Comparison of ENCODE assay signal across 8 cellular contexts in the genomic region with DNA sequence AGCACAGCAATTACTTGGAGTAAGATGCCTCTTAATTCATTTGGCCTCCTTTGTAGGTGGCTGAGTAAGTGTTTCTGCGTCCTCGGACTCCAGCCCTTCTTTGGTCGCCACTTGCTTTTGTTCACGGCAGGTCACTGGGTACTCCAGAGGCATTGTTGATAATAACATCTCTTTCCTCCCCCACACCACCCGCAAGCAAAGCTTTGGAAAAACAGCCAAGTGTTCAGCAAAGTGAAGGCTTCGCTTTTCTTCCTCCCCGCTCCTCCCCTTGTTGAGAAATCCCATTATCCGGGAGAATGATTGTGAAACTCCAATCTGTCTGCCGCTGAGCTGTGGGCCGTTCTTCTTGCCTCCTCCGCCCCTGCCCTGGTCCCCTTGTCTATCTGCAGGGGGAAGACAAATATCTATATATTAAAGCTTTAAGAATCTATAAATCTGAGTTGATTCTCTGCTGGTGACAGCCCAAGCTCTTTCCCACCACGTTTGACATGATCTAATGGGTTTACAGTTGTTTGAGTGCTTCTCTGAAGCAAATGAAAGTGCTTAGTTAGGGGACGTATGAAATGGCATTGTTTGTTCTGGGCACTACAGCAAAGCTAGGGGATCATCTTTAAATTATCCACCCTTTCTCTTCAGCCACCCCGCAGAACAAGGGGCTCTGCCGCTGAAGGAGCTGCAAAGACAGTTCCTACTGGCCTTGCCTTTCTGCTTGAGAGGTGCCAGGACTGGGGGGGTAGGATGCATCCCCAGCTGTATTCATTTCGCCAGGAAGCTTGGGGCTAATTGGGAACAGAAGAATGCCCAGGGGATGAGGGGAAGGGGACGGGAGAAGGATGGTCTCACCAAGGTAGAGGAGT.
DNase-seq lines count a peak whose midpoint lies in the region; ATAC-seq and TF ChIP-seq lines count a peak whose summit lies in the region.
"Had no signal": no experiment of that assay in that cellular context is flagged by ENCODE, and none has a peak within 500 bp of the region (broad histone marks: within the 10 kb centered on the region; RNA-seq: fewer than 3 reads in every experiment).

No MANE protein-coding gene starts in this region.

- H4K91ac ChIP-seq in IMR-90 (ENCODE audit: insufficient read depth, low read depth, low read length), result peak overlapping the region; percentile 29

- H4K8ac ChIP-seq in IMR-90 (ENCODE audit: low read depth in 2 of 2, low read length in 2 of 2), result peak overlapping the region; percentile 21 to 61; a peak in 2 of 4 replicates

- H3K4ac ChIP-seq in IMR-90 (ENCODE audit: low read depth, low read length), result peak overlapping the region; percentile 78

- H3K4me1 ChIP-seq in IMR-90 (ENCODE audit: control insufficient read depth, insufficient read depth, low read length), result peaks cover 5% of the 10 kb centered on the region
- H3K4me1 ChIP-seq in left ventricle myocardium inferior, result peaks cover 37% of the 10 kb centered on the region
- H3K4me1 ChIP-seq in smooth muscle cell (ENCODE audit: low read depth), result peaks cover 40% of the 10 kb centered on the region

- TF ChIP-seq POLR2A in IMR-90 (IDR thresholded peaks at IDR 0.05; ENCODE audit: low read depth, low read length), result no peak

- H3K27ac ChIP-seq in IMR-90 (ENCODE audit: insufficient read depth, low read length) (peak overlapping the region; percentile 75; the same call in 1 of the 2 replicates), SK-N-MC (no peak overlapping the region), left ventricle myocardium inferior (replicated peaks) (peak overlapping the region; percentile 73), smooth muscle cell (ENCODE audit: low read depth) (peak overlapping the region; percentile 73)
- H3K27ac ChIP-seq: neutrophil had no signal

- TF ChIP-seq RAD21 in IMR-90 (IDR thresholded peaks at IDR 0.05; ENCODE audit: low read length), result no peak

- POLR2A ChIA-PET in IMR-90 (lab: Charles Lee; ENCODE audit: unreplicated experiment), result interaction anchor here (0.6 kb wide), 1 partner anchor 321 kb away, joined by 4 read pairs; no protein-coding TSS in a partner anchor

- intact Hi-C loops in IMR-90 (cut with micrococcal nuclease) (loop anchor here (5.0 kb wide), 2 partner anchors 321 to 336 kb away; a partner anchor contains a TSS), left ventricle myocardium inferior (cut with micrococcal nuclease) (no loop called here)

- peak overlapping the region; percentile 62 for H3K18ac ChIP-seq in IMR-90 (ENCODE audit: low read depth, low read length)

- peaks cover 6% of the 10 kb centered on the region for H3F3A ChIP-seq in smooth muscle cell (ENCODE audit: low read depth)

- ATAC-seq in IMR-90 (ENCODE audit: low read depth) (peak; percentile 92), HG03469 (IDR thresholded peaks at IDR 0.05; ENCODE audit: unreplicated experiment) (no peak), HG03175 (IDR thresholded peaks at IDR 0.05; ENCODE audit: unreplicated experiment) (no peak), GM19455 (IDR thresholded peaks at IDR 0.05; ENCODE audit: unreplicated experiment) (no peak)

- peak overlapping the region; percentile 44; the same call in 1 of the 3 replicates for H2BK15ac ChIP-seq in IMR-90 (ENCODE audit: low read depth, low read length)

- H3K79me1 ChIP-seq in IMR-90 (ENCODE audit: low read depth in 1 of 2, low read length in 2 of 2), result 0 out of 4 replicates have a peak, but pooled peaks cover 0 to 5% of the 10 kb centered on the region in 2 experiments

- CTCF ChIA-PET in IMR-90 (lab: Yijun Ruan, JAX), result interaction anchor here (1.1 to 1.7 kb wide), 4 partner anchors 20 to 335 kb away, joined by 4 to 5 read pairs (median 4); no protein-coding TSS in a partner anchor

- no TSS peak for BruUV-seq in IMR-90 (replicated peaks; lab: Mats Ljungman, UMichigan)

- H3K9ac ChIP-seq in IMR-90 (ENCODE audit: low read depth, low read length) (peak overlapping the region; percentile 57), SK-N-MC (ENCODE audit: insufficient read length) (no peak overlapping the region), smooth muscle cell (ENCODE audit: low read depth) (peak overlapping the region; percentile 54)

- peak overlapping the region; percentile 70 for H3K23ac ChIP-seq in IMR-90 (ENCODE audit: low read depth, low read length)

- DNase-seq in IMR-90 (peak; percentile 70), SK-N-MC (ENCODE audit: low read depth, low spot score) (no peak), left ventricle myocardium inferior (peak; percentile 35), smooth muscle cell (lab: John Stamatoyannopoulos, UW; ENCODE audit: unreplicated experiment) (no peak)

- peak overlapping the region; percentile 19 for H4K5ac ChIP-seq in IMR-90 (ENCODE audit: low read depth, low read length)

- H4K20me1 ChIP-seq in IMR-90 (ENCODE audit: insufficient read depth, low read length) (no peaks in the 10 kb centered on the region), smooth muscle cell (ENCODE audit: low read depth) (no peaks in the 10 kb centered on the region)

- H3K14ac ChIP-seq in IMR-90 (replicated peaks; ENCODE audit: low read depth, low read length), result peak overlapping the region; percentile 71

- H3K4me3 ChIP-seq in IMR-90 (ENCODE audit: insufficient read depth, low read depth, low read length), result peak overlapping the region; percentile 43
- peak overlapping the region; percentile 74 for H3K4me3 ChIP-seq in SK-N-MC
- H3K4me3 ChIP-seq in left ventricle myocardium inferior, result peak overlapping the region; percentile 41
- H3K4me3 ChIP-seq in smooth muscle cell, result peak overlapping the region; percentile 42

- H2BK5ac ChIP-seq in IMR-90 (ENCODE audit: low read depth, low read length, poor library complexity, severe bottlenecking), result peak overlapping the region; percentile 49

- in situ Hi-C loops in IMR-90 (cut with MboI; ENCODE audit: low sequenced_read_pairs), result no loop called here

- H3K36me3 ChIP-seq in IMR-90 (ENCODE audit: control insufficient read depth, insufficient read depth, low read length) (no peaks in the 10 kb centered on the region), SK-N-MC (ENCODE audit: insufficient read depth, low read length) (no peaks in the 10 kb centered on the region), left ventricle myocardium inferior (no peaks in the 10 kb centered on the region), smooth muscle cell (ENCODE audit: low read depth) (no peaks in the 10 kb centered on the region)
- H3K36me3 ChIP-seq: neutrophil had no signal

- no peaks in the 10 kb centered on the region for H3K79me2 ChIP-seq in smooth muscle cell (ENCODE audit: low read depth)

- H2BK120ac ChIP-seq in IMR-90 (ENCODE audit: low read depth, low read length), result peak overlapping the region; percentile 69

- no peak for TF ChIP-seq CTCF in IMR-90 (conservative IDR thresholded peaks at IDR 0.05; ENCODE audit: low read depth, low read length)
- TF ChIP-seq CTCF in left ventricle myocardium inferior (IDR thresholded peaks at IDR 0.05; ENCODE audit: borderline replicate concordance), result no peak
- TF ChIP-seq CTCF in smooth muscle cell (IDR thresholded peaks at IDR 0.05; ENCODE audit: borderline replicate concordance, insufficient read depth, poor library complexity, severe bottlenecking), result no peak

- H2AFZ ChIP-seq in IMR-90 (replicated peaks; ENCODE audit: low read length, poor library complexity) (peak overlapping the region; percentile 84), smooth muscle cell (ENCODE audit: low read depth) (no peak overlapping the region)

- H2AK9ac ChIP-seq in IMR-90 (replicated peaks; ENCODE audit: low read depth, low read length, poor library complexity), result peak overlapping the region; percentile 12

- H3K27me3 ChIP-seq in IMR-90 (ENCODE audit: control insufficient read depth, insufficient read depth, low read length), result no peaks in the 10 kb centered on the region
- H3K27me3 ChIP-seq in left ventricle myocardium inferior (ENCODE audit: low read depth), result no peaks in the 10 kb centered on the region
- H3K27me3 ChIP-seq in smooth muscle cell (ENCODE audit: low read depth), result no peaks in the 10 kb centered on the region

- H2AK5ac ChIP-seq in IMR-90 (ENCODE audit: low read depth, low read length), result peak overlapping the region; percentile 37; the same call in 1 of the 2 replicates

- no peaks in the 10 kb centered on the region for H3K9me3 ChIP-seq in IMR-90 (ENCODE audit: control insufficient read depth, insufficient read depth, low read length)
- no peaks in the 10 kb centered on the region for H3K9me3 ChIP-seq in SK-N-MC (ENCODE audit: low read depth, low read length)
- no peaks in the 10 kb centered on the region for H3K9me3 ChIP-seq in left ventricle myocardium inferior (replicated peaks)
- H3K9me3 ChIP-seq in smooth muscle cell (replicated peaks; ENCODE audit: low read depth), result no peaks in the 10 kb centered on the region
- H3K9me3 ChIP-seq: neutrophil had no signal

- H3K9me1 ChIP-seq in IMR-90 (ENCODE audit: insufficient read depth, low read length), result peaks cover 6% of the 10 kb centered on the region; the same call in 1 of the 2 replicates

- peak overlapping the region; percentile 80 for H3K4me2 ChIP-seq in IMR-90 (ENCODE audit: low read depth, low read length)
- peak overlapping the region; percentile 81 for H3K4me2 ChIP-seq in smooth muscle cell

- H2BK20ac ChIP-seq in IMR-90 (ENCODE audit: low read depth, low read length), result peak overlapping the region; percentile 62

- peak overlapping the region; percentile 46 for H3K56ac ChIP-seq in IMR-90 (ENCODE audit: extremely low read depth, insufficient read depth, low read length)

- dilution Hi-C loops in IMR-90 (cut with HindIII; ENCODE audit: low sequenced_read_pairs, unreplicated experiment), result no loop called here

- WGBS in IMR-90 (ENCODE audit: extremely low coverage in 2 of 2, insufficient read length in 1 of 2), 2 experiments, result no CpG with 5 or more reads among the region's 17 CpGs
- WGBS in smooth muscle cell (ENCODE audit: low lambda C conversion rate), result 29% methylated on average over 17 of the region's 17 CpGs

TF ChIP-seq in IMR-90, 13 proteins besides CTCF, POLR2A, EP300 and RAD21 (continues in another document):
- TF ChIP-seq, protein P1, sequence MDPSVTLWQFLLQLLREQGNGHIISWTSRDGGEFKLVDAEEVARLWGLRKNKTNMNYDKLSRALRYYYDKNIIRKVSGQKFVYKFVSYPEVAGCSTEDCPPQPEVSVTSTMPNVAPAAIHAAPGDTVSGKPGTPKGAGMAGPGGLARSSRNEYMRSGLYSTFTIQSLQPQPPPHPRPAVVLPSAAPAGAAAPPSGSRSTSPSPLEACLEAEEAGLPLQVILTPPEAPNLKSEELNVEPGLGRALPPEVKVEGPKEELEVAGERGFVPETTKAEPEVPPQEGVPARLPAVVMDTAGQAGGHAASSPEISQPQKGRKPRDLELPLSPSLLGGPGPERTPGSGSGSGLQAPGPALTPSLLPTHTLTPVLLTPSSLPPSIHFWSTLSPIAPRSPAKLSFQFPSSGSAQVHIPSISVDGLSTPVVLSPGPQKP (IDR thresholded peaks at IDR 0.05; ENCODE audit: borderline replicate concordance, low read depth, low read length), result no peak
- TF ChIP-seq RCOR1 (IDR thresholded peaks at IDR 0.05; ENCODE audit: insufficient replicate concordance, low read length), result no peak

Comparison
In these comparisons a context has a peak if more than half of its experiments do, and no peak if none do; other contexts are left out.
1. DNase-seq: peak in IMR-90 (single experiment) and left ventricle myocardium inferior (single experiment); none in SK-N-MC (single experiment) and smooth muscle cell (single experiment).
2. Peak in every context shown above with its lines, with median percentiles within 50 percentile points of each other: H3K4me3 ChIP-seq.